ENCODE assay signal across 1 cellular context in genomic region chr4:140152760-140153418, GRCh38.
A peak's percentile ranks its signal among the peaks of the same experiment; 100 is the strongest.
TF ChIP-seq lines count a peak whose summit lies in the region.

No MANE protein-coding gene starts in this region.

TF ChIP-seq in K562, 482 proteins besides CTCF, POLR2A, EP300 and RAD21 (continued from another document):
- TF ChIP-seq UBTF (IDR thresholded peaks at IDR 0.05; ENCODE audit: borderline replicate concordance in 1 of 2, low read depth in 2 of 2, low read length in 2 of 2) (0 out of 4 replicates have a peak, but pooled peaks of 1 of the 2 experiments have one; percentile 69), CXXC5 (CRISPR knock-in tag; IDR thresholded peaks at IDR 0.05) (0 out of 2 replicates have a peak, but pooled peaks have one; percentile 7), NCOA6 (IDR thresholded peaks at IDR 0.05) (0 out of 2 replicates have a peak, but pooled peaks have one; percentile 12), SREBF2 (CRISPR knock-in tag; IDR thresholded peaks at IDR 0.05) (no peak)
TF ChIP-seq in K562: peak in this region for 6.
